Comparison of ENCODE assay signal across 11 cellular contexts in genomic region chr10:61779276-61779675, GRCh38.
"Had no signal": no experiment of that assay in that cellular context is flagged by ENCODE, and none has a peak within 500 bp of the region (broad histone marks: within the 10 kb centered on the region; RNA-seq: fewer than 3 reads in every experiment).

No MANE protein-coding gene starts in this region.

- H3K4me3 Mint-ChIP-seq: activated CD8-positive, alpha-beta memory T cell treated with anti-CD3 and anti-CD28 coated beads, Interleukin-2, amount 10 ng/mL, durations not matched to agents 7 days and 5 days; activated T-cell treated with anti-CD3 and anti-CD28 coated beads, Interleukin-2, amount 50 U/mL, for 24 hours; naive thymus-derived CD4-positive, alpha-beta T cell; type B pancreatic cell had no signal

- H3K36me3 Mint-ChIP-seq: type B pancreatic cell had no signal

- H3K27ac Mint-ChIP-seq: type B pancreatic cell had no signal

- H3K4me1 ChIP-seq: adrenal gland, colonic mucosa, pancreas had no signal

- H3K9me3 ChIP-seq: adrenal gland, colonic mucosa, pancreas had no signal

- H3K9me3 Mint-ChIP-seq: activated T-cell treated with anti-CD3 and anti-CD28 coated beads, Interleukin-2, amount 50 U/mL, for 24 hours; type B pancreatic cell had no signal

- H3K27ac ChIP-seq: adrenal gland, colonic mucosa, pancreas had no signal

- H3K4me3 ChIP-seq: adrenal gland, colonic mucosa, pancreas had no signal

- H3K27me3 ChIP-seq: adrenal gland, colonic mucosa, pancreas had no signal

- DNase-seq: activated CD4-positive, alpha-beta T cell treated with anti-CD3 and anti-CD28 coated beads for 1 hour; activated CD8-positive, alpha-beta memory T cell treated with anti-CD3 and anti-CD28 coated beads, Interleukin-2, amount 10 ng/mL, durations not matched to agents 7 days and 5 days; activated naive CD4-positive, alpha-beta T cell treated with anti-CD3 and anti-CD28 coated beads, Interleukin-2, amount 50 U/mL, for 16 hours; activated T-cell treated with anti-CD3 and anti-CD28 coated beads, Interleukin-2, amount 50 U/mL, for 24 hours; adrenal gland; naive thymus-derived CD4-positive, alpha-beta T cell; pancreas; retina; stimulated activated naive CD4-positive, alpha-beta T cell had no signal

- H3K36me3 ChIP-seq: adrenal gland, colonic mucosa, pancreas had no signal

- H3K27me3 Mint-ChIP-seq: activated CD8-positive, alpha-beta memory T cell treated with anti-CD3 and anti-CD28 coated beads, Interleukin-2, amount 10 ng/mL, durations not matched to agents 7 days and 5 days; activated T-cell treated with anti-CD3 and anti-CD28 coated beads, Interleukin-2, amount 50 U/mL, for 24 hours; type B pancreatic cell had no signal
